In the genomic region with DNA sequence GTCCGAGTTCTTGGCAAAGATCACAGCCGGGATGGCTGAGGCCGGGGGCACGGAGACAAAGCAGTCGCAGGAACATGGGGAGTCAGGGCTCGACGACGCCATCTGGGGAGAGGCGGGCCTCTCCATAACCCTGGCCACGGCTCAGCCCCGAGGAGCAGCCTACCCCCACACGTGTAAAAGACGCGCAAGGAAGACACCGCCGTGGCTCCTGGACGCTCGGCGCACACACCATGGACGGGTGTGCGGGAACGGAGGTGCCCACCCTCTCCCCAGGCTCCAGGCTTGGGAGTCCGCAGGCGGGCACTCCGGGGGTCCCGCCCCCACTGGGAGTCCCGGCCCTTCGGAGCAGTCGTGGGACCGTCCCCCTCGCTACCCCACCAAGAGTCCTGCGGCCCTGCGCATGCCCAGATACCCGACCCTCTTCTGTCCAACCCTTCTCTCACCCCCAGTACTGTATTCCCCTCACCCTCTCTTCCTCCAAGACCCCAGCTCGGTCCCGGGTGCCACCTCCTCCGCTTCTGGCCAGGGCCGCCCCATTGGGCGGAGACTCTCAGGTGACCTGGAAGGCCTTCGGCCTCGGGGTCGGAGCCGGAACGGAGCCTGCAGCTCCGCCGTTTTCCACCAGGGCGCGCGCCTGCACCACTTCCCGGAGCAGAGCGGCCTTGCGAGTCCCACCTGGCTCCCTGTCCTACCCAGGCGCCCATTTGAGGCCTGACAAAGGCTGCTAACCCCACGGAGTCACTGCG, we compare ENCODE assay signal across 8 cellular contexts. TPM values are rescaled to one million over a fixed set of nuclear protein-coding genes. Genes with fewer than 3 reads are reported as not detected.
DNase-seq lines count a peak whose midpoint lies in the region; ATAC-seq, FAIRE-seq and TF ChIP-seq lines count a peak whose summit lies in the region.

A gene (minus strand): TSS at position 532 of the 746 bp plus-strand sequence. CDS start 430 bp downstream, at position 102.

- H3K4me2 ChIP-seq in H9 (ENCODE audit: insufficient read depth, insufficient read length, low read length), result peak within 1 kb of the TSS; percentile 70

- H3K27ac Mint-ChIP-seq in H9, result peak within 1 kb of the TSS in 2 of 3 experiments; percentile 76 to 91; a peak in 3 of 7 replicates
- peak within 1 kb of the TSS; percentile 90 to 95 for H3K27ac Mint-ChIP-seq in activated naive CD4-positive, alpha-beta T cell treated with anti-CD3 and anti-CD28 coated beads, Interleukin-2, amount 50 U/mL, for 72 hours

- H3T11ph ChIP-seq in H9 (ENCODE audit: low read length), result no peak within 1 kb of the TSS

- H4K5ac ChIP-seq in H9 (ENCODE audit: insufficient read length, low read depth, low read length), result no peak within 1 kb of the TSS

- in situ Hi-C loops in G401 (cut with HindIII; ENCODE audit: low sequenced_read_pairs), result no loop called here

- no peak within 1 kb of the TSS for H2BK5ac ChIP-seq in H9 (ENCODE audit: insufficient read length, low read length)

- peak; percentile 90 to 93 for ATAC-seq in activated naive CD4-positive, alpha-beta T cell treated with anti-CD3 and anti-CD28 coated beads, Interleukin-2, amount 50 U/mL, for 72 hours
- peak; percentile 89 to 95 (median 94) for ATAC-seq in pancreas

- peaks cover 0 to 15% (median 9%) of the 10 kb centered on the region in 3 experiments; a peak in 5 of 7 replicates for H3K36me3 Mint-ChIP-seq in H9 (ENCODE audit: insufficient read depth in 1 of 3, low read depth in 3 of 3)
- peaks cover 6 to 8% of the 10 kb centered on the region in 2 donors for H3K36me3 Mint-ChIP-seq in activated naive CD4-positive, alpha-beta T cell treated with anti-CD3 and anti-CD28 coated beads, Interleukin-2, amount 50 U/mL, for 72 hours

- H3K4ac ChIP-seq in H9 (ENCODE audit: low read depth, low read length), result no peak within 1 kb of the TSS

- H3K4me1 ChIP-seq in H9 (ENCODE audit: insufficient read depth, low read length) (no peaks in the 10 kb centered on the region; the same call in 1 of the 2 replicates), pancreas (peaks cover 8 to 26% (median 16%) of the 10 kb centered on the region in 3 donors), tibial artery (peaks cover 0 to 38% (median 14%) of the 10 kb centered on the region in 4 donors)

- peak within 1 kb of the TSS; percentile 93 to 97 for H3K4me3 Mint-ChIP-seq in H9

- H3K4me3 ChIP-seq in pancreas (peak within 1 kb of the TSS; percentile 85 to 95 (median 94)), tibial artery (peak within 1 kb of the TSS; percentile 59 to 77)

- no peak for FAIRE-seq in pancreas (lab: Jason Lieb, UNC)

- no peak within 1 kb of the TSS for H2AFZ ChIP-seq in H9 (ENCODE audit: low read length)

- H3K9me3 ChIP-seq in H9 (ENCODE audit: control insufficient read depth, low read depth, low read length) (no peaks in the 10 kb centered on the region), pancreas (no peaks in the 10 kb centered on the region), tibial artery (no peaks in the 10 kb centered on the region)

- no peak within 1 kb of the TSS for H3K23ac ChIP-seq in H9 (ENCODE audit: insufficient read length, low read depth, low read length)

- peak; percentile 98 for TF ChIP-seq CTCF in H9 (conservative IDR thresholded peaks at IDR 0.05)
- TF ChIP-seq CTCF in pancreas (IDR thresholded peaks at IDR 0.05), result peak; percentile 83 to 98 (median 94)
- TF ChIP-seq CTCF in tibial artery (IDR thresholded peaks at IDR 0.05), result peak; percentile 94 to 97

- peak within 1 kb of the TSS; percentile 0 for H3K9ac ChIP-seq in H9 (ENCODE audit: extremely low read depth, insufficient read length, low read length)

- intact Hi-C loops in head of caudate nucleus (cut with DNase I), result loop anchor here (2.0 kb wide), 1 partner anchor 50 kb away; no protein-coding TSS in a partner anchor
- intact Hi-C loops in pancreas (cut with DNase I), result loop anchor here in 2 of 3 donors (2.0 to 10.0 kb wide), 4 partner anchors 48 to 181 kb away; no protein-coding TSS in a partner anchor
- intact Hi-C loops in tibial artery (cut with DNase I; ENCODE audit: low total_unique reads), result loop anchor here (2.0 to 5.0 kb wide), 3 partner anchors 50 to 131 kb away; a partner anchor contains a TSS

- no peaks in the 10 kb centered on the region; the same call in 1 of the 2 replicates for H3K79me2 ChIP-seq in H9 (ENCODE audit: insufficient read depth, low read length)

- H4K20me1 ChIP-seq in H9 (ENCODE audit: control insufficient read depth, insufficient read depth, insufficient read length), result no peaks in the 10 kb centered on the region

- H2BK15ac ChIP-seq in H9 (ENCODE audit: low read depth, low read length), result no peak within 1 kb of the TSS

- H3K18ac ChIP-seq in H9 (ENCODE audit: insufficient read length, low read depth, low read length), result no peak within 1 kb of the TSS

- peaks cover 3% of the 10 kb centered on the region for H3K23me2 ChIP-seq in H9 (ENCODE audit: insufficient read length, low read depth, low read length, poor library complexity, severe bottlenecking)

- H4K91ac ChIP-seq in H9 (ENCODE audit: insufficient read length, low read depth, low read length), result no peak within 1 kb of the TSS

- H3K4me1 Mint-ChIP-seq in H9, result peaks cover 22 to 40% of the 10 kb centered on the region in 2 experiments

- H3K27ac ChIP-seq in H9 (ENCODE audit: insufficient read length, low read depth, low read length) (no peak within 1 kb of the TSS), pancreas (peak within 1 kb of the TSS; percentile 5 to 64 (median 58)), tibial artery (peak within 1 kb of the TSS; percentile 60 to 65)

- H3K79me1 ChIP-seq in H9 (ENCODE audit: insufficient read depth, low read depth, low read length, poor library complexity, severe bottlenecking), result no peaks in the 10 kb centered on the region

- peaks cover 23% of the 10 kb centered on the region for H3K27me3 Mint-ChIP-seq in H9 (ENCODE audit: low read depth)

- no peak within 1 kb of the TSS for H2BK12ac ChIP-seq in H9 (ENCODE audit: insufficient read length, low read depth, low read length)

- no peak within 1 kb of the TSS; the same call in 1 of the 2 replicates for H3K14ac ChIP-seq in H9 (ENCODE audit: insufficient read depth, low read length)

- H3K36me3 ChIP-seq in pancreas (no peaks in the 10 kb centered on the region), tibial artery (peaks cover 0 to 32% (median 11%) of the 10 kb centered on the region in 3 donors)

- no CpG with 5 or more reads among the region's 55 CpGs for WGBS in H9 (ENCODE audit: extremely low coverage, insufficient read length, low lambda C conversion rate)
- 0 to 1% methylated on average over 51 to 55 of the region's 55 CpGs for WGBS in pancreas, 2 donors

- no peak within 1 kb of the TSS for H4K8ac ChIP-seq in H9 (replicated peaks; ENCODE audit: insufficient read length, low read depth, low read length)

- no peak within 1 kb of the TSS for H2BK120ac ChIP-seq in H9 (ENCODE audit: low read depth, low read length, poor library complexity, severe bottlenecking)

- H3K56ac ChIP-seq in H9 (ENCODE audit: insufficient read length, low read depth, low read length), result no peak within 1 kb of the TSS

- H2AK5ac ChIP-seq in H9 (ENCODE audit: insufficient read length, low read length), result no peak within 1 kb of the TSS

- H3K27me3 ChIP-seq in H9 (ENCODE audit: insufficient read depth, low read length) (peaks cover 5% of the 10 kb centered on the region; the same call in 1 of the 2 replicates), pancreas (no peaks in the 10 kb centered on the region), tibial artery (peaks cover 0 to 16% of the 10 kb centered on the region in 2 donors)

- no peak within 1 kb of the TSS for H2BK20ac ChIP-seq in H9 (ENCODE audit: low read depth, low read length, poor library complexity, severe bottlenecking)

- H3K9me3 Mint-ChIP-seq in H9, result no peaks in the 10 kb centered on the region
- H3K9me3 Mint-ChIP-seq in activated naive CD4-positive, alpha-beta T cell treated with anti-CD3 and anti-CD28 coated beads, Interleukin-2, amount 50 U/mL, for 72 hours, result no peaks in the 10 kb centered on the region

- DNase-seq in G401 (ENCODE audit: low spot score) (peak; percentile 90), H9 (peak; percentile 99), MV-4-11 (lab: John Stamatoyannopoulos, UW) (peak; percentile 73), SKM-1 (lab: John Stamatoyannopoulos, UW; ENCODE audit: unreplicated experiment) (peak; percentile 68), head of caudate nucleus (peak; percentile 74 to 95 (median 89)), pancreas (peak; percentile 84 to 98 (median 94)), tibial artery (peak; percentile 85 to 92)
- peak; percentile 95 to 98 for DNase-seq in activated naive CD4-positive, alpha-beta T cell treated with anti-CD3 and anti-CD28 coated beads, Interleukin-2, amount 50 U/mL, for 72 hours (ENCODE audit: low spot score in 2 of 2)

RNA-seq across cellular contexts. Expression of the gene that starts here (rescaled TPM):
- total RNA-seq in G401 (2014; rRNA removed; shearing (Covaris generic)), result 68.4 and 72.7 TPM in 2 replicates
- total RNA-seq in H9 (2021) (34.0 and 38.6 TPM in 2 replicates), pancreas (10 to 100 TPM; 12.6 to 24.3 (median 19.0) TPM)
- 10 to 100 TPM; 30.9 to 34.8 TPM for total RNA-seq in activated naive CD4-positive, alpha-beta T cell treated with anti-CD3 and anti-CD28 coated beads, Interleukin-2, amount 50 U/mL, for 72 hours
- polyA plus RNA-seq in pancreas, result 10 to 100 TPM; 50.4 to 56.1 TPM
